1 cellular context compared by ENCODE assay signal in the genomic region with DNA sequence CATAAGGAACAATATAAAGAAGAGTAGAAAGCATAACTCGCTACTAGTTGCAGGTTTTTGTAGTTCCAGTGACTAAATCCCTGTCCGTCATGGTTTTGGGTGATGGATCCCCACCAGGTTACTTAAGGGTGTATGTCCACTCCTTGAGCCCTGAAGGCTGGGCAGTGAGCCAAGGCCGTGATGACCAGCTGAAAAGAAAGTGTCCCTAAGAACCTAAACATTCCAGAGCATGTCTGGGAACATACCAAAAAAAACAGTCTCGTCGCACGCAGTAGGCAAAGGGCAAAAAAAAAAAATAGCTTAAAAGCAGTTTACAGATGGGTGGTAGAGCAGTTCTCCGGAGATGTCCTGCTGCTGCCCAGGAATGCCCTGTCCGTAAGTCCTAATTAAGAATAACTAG.
TF ChIP-seq lines count a peak whose summit lies in the region.

No MANE protein-coding gene starts in this region.

TF ChIP-seq in IMR-90, 13 proteins besides CTCF, POLR2A, EP300 and RAD21 (continued from another document):
- TF ChIP-seq, protein P1, sequence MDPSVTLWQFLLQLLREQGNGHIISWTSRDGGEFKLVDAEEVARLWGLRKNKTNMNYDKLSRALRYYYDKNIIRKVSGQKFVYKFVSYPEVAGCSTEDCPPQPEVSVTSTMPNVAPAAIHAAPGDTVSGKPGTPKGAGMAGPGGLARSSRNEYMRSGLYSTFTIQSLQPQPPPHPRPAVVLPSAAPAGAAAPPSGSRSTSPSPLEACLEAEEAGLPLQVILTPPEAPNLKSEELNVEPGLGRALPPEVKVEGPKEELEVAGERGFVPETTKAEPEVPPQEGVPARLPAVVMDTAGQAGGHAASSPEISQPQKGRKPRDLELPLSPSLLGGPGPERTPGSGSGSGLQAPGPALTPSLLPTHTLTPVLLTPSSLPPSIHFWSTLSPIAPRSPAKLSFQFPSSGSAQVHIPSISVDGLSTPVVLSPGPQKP (IDR thresholded peaks at IDR 0.05; ENCODE audit: borderline replicate concordance, low read depth, low read length) = no peak
- TF ChIP-seq MAFK (IDR thresholded peaks at IDR 0.05; ENCODE audit: low read depth, low read length) = no peak
- no peak for TF ChIP-seq BHLHE40 (IDR thresholded peaks at IDR 0.05; ENCODE audit: low read depth, low read length)
- TF ChIP-seq CEBPB (IDR thresholded peaks at IDR 0.05; ENCODE audit: low read depth, low read length) = no peak
- no peak for TF ChIP-seq MXI1 (IDR thresholded peaks at IDR 0.05; ENCODE audit: borderline replicate concordance, low read depth, low read length)
- no peak for TF ChIP-seq MAZ (IDR thresholded peaks at IDR 0.05; ENCODE audit: borderline replicate concordance, low read depth, low read length)
- TF ChIP-seq RFX5 (IDR thresholded peaks at IDR 0.05; ENCODE audit: low read depth, low read length) = no peak
- no peak for TF ChIP-seq NFE2L2 (IDR thresholded peaks at IDR 0.05; ENCODE audit: low read depth, low read length)
- no peak for TF ChIP-seq RCOR1 (IDR thresholded peaks at IDR 0.05; ENCODE audit: insufficient replicate concordance, low read length)
- no peak for TF ChIP-seq SMC3 (IDR thresholded peaks at IDR 0.05; ENCODE audit: low read depth, low read length)
